5 cellular contexts compared by ENCODE assay signal in the genomic region with DNA sequence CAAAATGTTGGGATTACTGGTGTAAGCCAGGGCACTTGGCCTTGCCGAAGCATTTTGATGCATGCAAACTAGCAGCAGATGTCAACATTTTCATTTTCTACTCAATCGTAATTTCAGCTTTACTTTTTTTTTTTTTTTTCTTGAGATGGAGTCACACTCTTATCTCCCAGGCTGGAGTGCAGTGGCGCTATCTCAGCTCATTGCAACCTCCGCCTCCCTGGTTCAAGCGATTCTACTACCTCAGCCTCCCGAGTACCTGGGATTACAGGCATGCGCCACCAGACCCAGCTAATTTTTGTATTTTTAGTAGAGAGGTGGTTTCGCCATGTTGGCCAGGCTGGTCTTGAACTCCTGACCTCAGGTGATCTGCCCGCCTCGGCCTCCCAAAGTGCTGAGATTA.
DNase-seq lines count a peak whose midpoint lies in the region; ATAC-seq, FAIRE-seq and TF ChIP-seq lines count a peak whose summit lies in the region.
"Not testable (repeated sequence)": the region's sequence is repeated elsewhere in the genome, so short reads cannot be mapped to it uniquely, and the experiment has no call there.

No MANE protein-coding gene starts in this region.

- H3K18ac ChIP-seq in trophoblast cell (ENCODE audit: low read length), result not testable (repeated sequence)

- not testable (repeated sequence) for H3K14ac ChIP-seq in trophoblast cell (ENCODE audit: low read length)

- not testable (repeated sequence) for H3K9me3 ChIP-seq in T-helper 17 cell (ENCODE audit: control insufficient read depth, low read length, poor library complexity, severe bottlenecking); K562 (replicated peaks; ENCODE audit: control insufficient read depth, insufficient read depth, low read depth, low read length); trophoblast cell (ENCODE audit: insufficient read depth, low read depth, low read length)

- in situ Hi-C loops in K562 (cut with MboI), result not testable (repeated sequence)

- not testable (repeated sequence) for H3K4ac ChIP-seq in trophoblast cell (ENCODE audit: low read depth, low read length)

- H3K4me3 Mint-ChIP-seq in HFFc6; T-helper 17 cell; activated naive CD4-positive, alpha-beta T cell treated with anti-CD3 and anti-CD28 coated beads, Interleukin-2, amount 50 U/mL, for 24 hours: not testable (repeated sequence)

- not testable (repeated sequence) for H3K79me2 ChIP-seq in K562 (ENCODE audit: control insufficient read depth, insufficient read depth, low read length); trophoblast cell (ENCODE audit: control insufficient read depth, insufficient read depth, low read length, poor library complexity)

- H3K9ac ChIP-seq in K562 (ENCODE audit: insufficient read depth in 1 of 2, low read depth in 2 of 2, low read length in 2 of 2); trophoblast cell (ENCODE audit: low read length): not testable (repeated sequence)

- H3K27me3 ChIP-seq in K562 (ENCODE audit: control insufficient read depth in 2 of 2, insufficient read depth in 2 of 2, low read length in 2 of 2); trophoblast cell (ENCODE audit: insufficient read depth, low read length): not testable (repeated sequence)

- FAIRE-seq in K562 (lab: Jason Lieb, UNC), result not testable (repeated sequence)

- not testable (repeated sequence) for H3K4me3 ChIP-seq in K562; trophoblast cell (ENCODE audit: low read depth, low read length)

- not testable (repeated sequence) for DNase-seq in HFFc6; T-helper 17 cell; K562 (ENCODE audit: extremely low read depth in 1 of 4, low spot score in 3 of 4); trophoblast cell

- not testable (repeated sequence) for H4K12ac ChIP-seq in trophoblast cell (ENCODE audit: low read depth, low read length)

- H4K20me1 ChIP-seq in K562 (replicated peaks; ENCODE audit: control insufficient read depth, insufficient read depth, low read length), result not testable (repeated sequence)

- not testable (repeated sequence) for H2BK120ac ChIP-seq in trophoblast cell (ENCODE audit: insufficient read depth, low read length, poor library complexity)

- intact Hi-C loops in K562 (cut with micrococcal nuclease), result not testable (repeated sequence)

- H2AFZ ChIP-seq in K562 (ENCODE audit: low read depth, low read length); trophoblast cell (ENCODE audit: insufficient read depth, low read length, poor library complexity): not testable (repeated sequence)

- H3K4me1 ChIP-seq in K562 (replicated peaks in 1 of 2; ENCODE audit: control insufficient read depth in 2 of 2, insufficient read depth in 2 of 2, low read length in 2 of 2), result peaks cover 0 to 10% of the 10 kb centered on the region in 2 experiments; a peak in 1 of 5 replicates
- H3K4me1 ChIP-seq in trophoblast cell (ENCODE audit: control insufficient read depth in 1 of 2, insufficient read depth in 2 of 2, low read length in 2 of 2), result peaks cover 10 to 13% of the 10 kb centered on the region in 2 experiments

- H3K27ac ChIP-seq in K562 (ENCODE audit: extremely low read depth, low read depth, low read length); trophoblast cell (ENCODE audit: low read depth, low read length): not testable (repeated sequence)

- TF ChIP-seq POLR2A in K562 (conservative IDR thresholded peaks at IDR 0.05), result not testable (repeated sequence)

- H3K4me2 ChIP-seq in K562 (ENCODE audit: insufficient read depth, low read length); trophoblast cell (ENCODE audit: low read length): not testable (repeated sequence)

- H3K79me1 ChIP-seq in trophoblast cell (ENCODE audit: low read length), result not testable (repeated sequence)

- H2BK12ac ChIP-seq in trophoblast cell (ENCODE audit: low read length), result peak overlapping the region; percentile 59

- TF ChIP-seq CTCF in HFFc6 (IDR thresholded peaks at IDR 0.05); K562 (IDR thresholded peaks at IDR 0.05 in 2 of 3, conservative IDR thresholded peaks at IDR 0.05 in 1 of 3; ENCODE audit: insufficient read depth in 2 of 3, low read depth in 1 of 3, low read length in 3 of 3): not testable (repeated sequence)

- not testable (repeated sequence) for BruUV-seq in K562 (replicated peaks; lab: Mats Ljungman, UMichigan)

- ATAC-seq in T-helper 17 cell, K562: not testable (repeated sequence)

- H3K36me3 ChIP-seq in K562 (ENCODE audit: control insufficient read depth, insufficient read depth, low read length); trophoblast cell (ENCODE audit: control insufficient read depth in 1 of 2, insufficient read depth in 2 of 2, low read length in 2 of 2): not testable (repeated sequence)

- H3K9me1 ChIP-seq in K562 (ENCODE audit: control insufficient read depth, insufficient read depth, low read length), result not testable (repeated sequence)

- H3K27ac Mint-ChIP-seq in HFFc6 (peak overlapping the region; percentile 43; the same call in 1 of the 2 replicates), T-helper 17 cell (peak overlapping the region; percentile 21)
- H3K27ac Mint-ChIP-seq in activated naive CD4-positive, alpha-beta T cell treated with anti-CD3 and anti-CD28 coated beads, Interleukin-2, amount 50 U/mL, for 24 hours, result peak overlapping the region; percentile 47

- not testable (repeated sequence) for H3K9me3 Mint-ChIP-seq in HFFc6; activated naive CD4-positive, alpha-beta T cell treated with anti-CD3 and anti-CD28 coated beads, Interleukin-2, amount 50 U/mL, for 24 hours

- CTCF ChIA-PET in K562 (lab: Yijun Ruan, JAX; ENCODE audit: low intra/inter-chr PET ratio), result not testable (repeated sequence)

- TF ChIP-seq EP300 in K562 (IDR thresholded peaks at IDR 0.05; ENCODE audit: low read length), result not testable (repeated sequence)

- H4K91ac ChIP-seq in trophoblast cell (ENCODE audit: low read depth, low read length), result not testable (repeated sequence)

- not testable (repeated sequence) for H2AK5ac ChIP-seq in trophoblast cell (ENCODE audit: low read length)

- H3K23ac ChIP-seq in trophoblast cell (ENCODE audit: low read length), result not testable (repeated sequence)

- WGBS in K562 (ENCODE audit: insufficient coverage, low coverage, missing lambda C conversion rate), result 54% methylated on average over 4 of the region's 10 CpGs
- WGBS in trophoblast cell (ENCODE audit: extremely low coverage, insufficient coverage, insufficient read length), result no CpG with 5 or more reads among the region's 10 CpGs

- H3K4me1 Mint-ChIP-seq in HFFc6 (ENCODE audit: low read depth), result peaks cover 46% of the 10 kb centered on the region
- H3K4me1 Mint-ChIP-seq in T-helper 17 cell, result peaks cover 33% of the 10 kb centered on the region
- peaks cover 65% of the 10 kb centered on the region for H3K4me1 Mint-ChIP-seq in activated naive CD4-positive, alpha-beta T cell treated with anti-CD3 and anti-CD28 coated beads, Interleukin-2, amount 50 U/mL, for 24 hours

- H2BK5ac ChIP-seq in trophoblast cell (ENCODE audit: low read depth, low read length, poor library complexity), result peak overlapping the region; percentile 23

- H3K36me3 Mint-ChIP-seq in HFFc6 (ENCODE audit: low read depth), result peaks cover 20% of the 10 kb centered on the region
- H3K36me3 Mint-ChIP-seq in T-helper 17 cell (ENCODE audit: low read depth); activated naive CD4-positive, alpha-beta T cell treated with anti-CD3 and anti-CD28 coated beads, Interleukin-2, amount 50 U/mL, for 24 hours: not testable (repeated sequence)

- POLR2A ChIA-PET in K562 (lab: Yijun Ruan, JAX), result not testable (repeated sequence)

- not testable (repeated sequence) for H4K8ac ChIP-seq in trophoblast cell (ENCODE audit: low read depth, low read length)

- TF ChIP-seq RAD21 in K562 (CRISPR knock-in tag; conservative IDR thresholded peaks at IDR 0.05 in 1 of 2, IDR thresholded peaks at IDR 0.05 in 1 of 2), result not testable (repeated sequence)

- not testable (repeated sequence) for H3K27me3 Mint-ChIP-seq in HFFc6 (ENCODE audit: insufficient read depth); T-helper 17 cell; activated naive CD4-positive, alpha-beta T cell treated with anti-CD3 and anti-CD28 coated beads, Interleukin-2, amount 50 U/mL, for 24 hours

TF ChIP-seq in K562, 482 proteins besides CTCF, POLR2A, EP300 and RAD21:
- TF ChIP-seq ARID1B (IDR thresholded peaks at IDR 0.05) (peak; percentile 38; the same call in 1 of the 2 replicates), SMARCA4 (IDR thresholded peaks at IDR 0.05) (peak; percentile 19; the same call in 1 of the 2 replicates), CBFA2T3 (IDR thresholded peaks at IDR 0.05) (peak; percentile 39), DPF2 (IDR thresholded peaks at IDR 0.05) (0 out of 2 replicates have a peak, but pooled peaks have one; percentile 36), ZNF384 (IDR thresholded peaks at IDR 0.05; ENCODE audit: low read depth, low read length) (peak; percentile 65; the same call in 1 of the 2 replicates), ZBTB33 (CRISPR knock-in tag; IDR thresholded peaks at IDR 0.05) (peak; percentile 53; the same call in 1 of the 2 replicates)
